In genomic region chr12:92537235-92537960, GRCh38 we compare ENCODE assay signal across 14 cellular contexts.
DNase-seq lines count a peak whose midpoint lies in the region; ATAC-seq, FAIRE-seq and TF ChIP-seq lines count a peak whose summit lies in the region.
"Had no signal": no experiment of that assay in that cellular context is flagged by ENCODE, and none has a peak within 500 bp of the region (broad histone marks: within the 10 kb centered on the region; RNA-seq: fewer than 3 reads in every experiment).

No MANE protein-coding gene starts in this region.

- POLR2A ChIA-PET in activated CD4-positive, alpha-beta memory T cell treated with anti-CD3 and anti-CD28 coated beads for 36 hours (lab: Charles Lee): interaction anchor here (0.6 kb wide), 1 partner anchor 19 kb away, joined by 3 read pairs; no protein-coding TSS in a partner anchor

- DNase-seq in GM12892 (ENCODE audit: insufficient read length) (no peak), mesothelial cell of epicardium (ENCODE audit: low spot score in 2 of 2, unreplicated experiment in 2 of 2) (no peak), LoVo (ENCODE audit: low spot score) (no peak), AG08395 (ENCODE audit: low spot score) (no peak), osteocyte (ENCODE audit: extremely low spot score, unreplicated experiment) (no peak), NCI-H2107 (lab: John Stamatoyannopoulos, UW) (no peak)
- no peak for DNase-seq in activated CD4-positive, alpha-beta memory T cell treated with anti-CD3 and anti-CD28 coated beads for 36 hours
- DNase-seq: amniotic stem cell; NCI-H187; nephron progenitor cell; NK-92 treated with Interleukin-12 subunit alpha and Interleukin-12 subunit beta, amount 100 ng/mL, for 24 hours had no signal

- intact Hi-C loops in activated CD4-positive, alpha-beta memory T cell treated with anti-CD3 and anti-CD28 coated beads for 36 hours (cut with micrococcal nuclease): no loop called here

- FAIRE-seq in GM12892 (lab: Jason Lieb, UNC): peak; percentile 67

- H3K27me3 Mint-ChIP-seq in activated CD4-positive, alpha-beta memory T cell treated with anti-CD3 and anti-CD28 coated beads for 36 hours: no peaks in the 10 kb centered on the region
- H3K27me3 Mint-ChIP-seq in mesothelial cell of epicardium (ENCODE audit: low read depth): no peaks in the 10 kb centered on the region
- no peaks in the 10 kb centered on the region for H3K27me3 Mint-ChIP-seq in osteocyte (ENCODE audit: unreplicated experiment)
- H3K27me3 Mint-ChIP-seq: type B pancreatic cell had no signal

- CTCF ChIA-PET in activated CD4-positive, alpha-beta memory T cell treated with anti-CD3 and anti-CD28 coated beads for 36 hours (lab: Charles Lee): no interaction called here

- no peak for TF ChIP-seq CTCF in mesothelial cell of epicardium (IDR thresholded peaks at IDR 0.05; ENCODE audit: unreplicated experiment)
- TF ChIP-seq CTCF in osteocyte (IDR thresholded peaks at IDR 0.05): no peak

- H3K4me1 Mint-ChIP-seq in activated CD4-positive, alpha-beta memory T cell treated with anti-CD3 and anti-CD28 coated beads for 36 hours (ENCODE audit: low read depth): peaks cover 56% of the 10 kb centered on the region
- peaks cover 46% of the 10 kb centered on the region for H3K4me1 Mint-ChIP-seq in mesothelial cell of epicardium
- H3K4me1 Mint-ChIP-seq in osteocyte (ENCODE audit: unreplicated experiment): peaks cover 29% of the 10 kb centered on the region

- peak; percentile 37 for ATAC-seq in HG02885 (IDR thresholded peaks at IDR 0.05; ENCODE audit: poor library complexity, unreplicated experiment)
- ATAC-seq: HCT116 had no signal

- H3K4me3 Mint-ChIP-seq in activated CD4-positive, alpha-beta memory T cell treated with anti-CD3 and anti-CD28 coated beads for 36 hours: no peak overlapping the region
- no peak overlapping the region for H3K4me3 Mint-ChIP-seq in mesothelial cell of epicardium
- H3K4me3 Mint-ChIP-seq in osteocyte (ENCODE audit: unreplicated experiment): no peak overlapping the region
- H3K4me3 Mint-ChIP-seq: nephron progenitor cell, type B pancreatic cell had no signal

- H3K9me3 Mint-ChIP-seq in activated CD4-positive, alpha-beta memory T cell treated with anti-CD3 and anti-CD28 coated beads for 36 hours: no peaks in the 10 kb centered on the region
- H3K9me3 Mint-ChIP-seq in mesothelial cell of epicardium (no peaks in the 10 kb centered on the region), osteocyte (ENCODE audit: unreplicated experiment) (no peaks in the 10 kb centered on the region)
- H3K9me3 Mint-ChIP-seq: nephron progenitor cell had no signal

- TF ChIP-seq POLR2A in GM12892 (IDR thresholded peaks at IDR 0.05; ENCODE audit: low read depth, low read length): no peak

- peak overlapping the region; percentile 63 for H3K27ac Mint-ChIP-seq in activated CD4-positive, alpha-beta memory T cell treated with anti-CD3 and anti-CD28 coated beads for 36 hours
- H3K27ac Mint-ChIP-seq in mesothelial cell of epicardium (peak overlapping the region; percentile 83), osteocyte (ENCODE audit: unreplicated experiment) (no peak overlapping the region)
- H3K27ac Mint-ChIP-seq: nephron progenitor cell, type B pancreatic cell had no signal

- H3K36me3 Mint-ChIP-seq in activated CD4-positive, alpha-beta memory T cell treated with anti-CD3 and anti-CD28 coated beads for 36 hours: no peaks in the 10 kb centered on the region
- H3K36me3 Mint-ChIP-seq in mesothelial cell of epicardium: no peaks in the 10 kb centered on the region
- no peaks in the 10 kb centered on the region for H3K36me3 Mint-ChIP-seq in osteocyte (ENCODE audit: unreplicated experiment)
- H3K36me3 Mint-ChIP-seq: type B pancreatic cell had no signal
